In genomic region chr7:100705341-100705752, GRCh38 we compare ENCODE assay signal across 8 cellular contexts. TPM values are rescaled to one million over a fixed set of nuclear protein-coding genes. Genes with fewer than 3 reads are reported as not detected.
DNase-seq lines count a peak whose midpoint lies in the region; ATAC-seq lines count a peak whose summit lies in the region.

No MANE protein-coding gene starts in this region.

- no peaks in the 10 kb centered on the region for H3K9me3 ChIP-seq in endocrine pancreas (ENCODE audit: control insufficient read depth, low read length)

- H3K4me1 ChIP-seq in endocrine pancreas (ENCODE audit: control insufficient read depth, insufficient read depth, low read length) = no peaks in the 10 kb centered on the region

- no peak overlapping the region for H3K4me3 ChIP-seq in endocrine pancreas (ENCODE audit: control insufficient read depth, insufficient read depth, low read length)

- peak overlapping the region; percentile 65 for H3K9ac ChIP-seq in endocrine pancreas (ENCODE audit: control insufficient read depth, insufficient read depth, low read length)

- ATAC-seq in GM19043 (IDR thresholded peaks at IDR 0.05; ENCODE audit: low read depth, unreplicated experiment) = peak; percentile 48
- ATAC-seq in HG03354 (IDR thresholded peaks at IDR 0.05; ENCODE audit: poor library complexity, severe bottlenecking, unreplicated experiment) = peak; percentile 72

- no peaks in the 10 kb centered on the region for H3K36me3 ChIP-seq in endocrine pancreas (ENCODE audit: control insufficient read depth, insufficient read depth, low read length)

- H3K27me3 ChIP-seq in endocrine pancreas (ENCODE audit: control insufficient read depth, insufficient read depth, low read length) = no peaks in the 10 kb centered on the region

- DNase-seq in C1 segment of cervical spinal cord (lab: John Stamatoyannopoulos, UW) (peak in 13 of 14 donors; percentile 32 to 85 (median 68)), NCI-H774 (lab: John Stamatoyannopoulos, UW) (peak; percentile 53), mesenteric fat pad (ENCODE audit: low spot score) (peak; percentile 94)
- DNase-seq in activated CD8-positive, alpha-beta memory T cell treated with anti-CD3 and anti-CD28 coated beads for 48 hours (ENCODE audit: low read depth in 2 of 3, low spot score in 2 of 3) = peak; percentile 63 to 91 (median 84)
- DNase-seq in stimulated activated CD8-positive, alpha-beta memory T cell treated with anti-CD3 and anti-CD28 coated beads, Interleukin-15, amount 100 ng/mL, for 48 hours (ENCODE audit: low read depth in 2 of 2) = peak; percentile 72

RNA-seq across cellular contexts. Expression of gene POP7, which starts 0.6 kb away (rescaled TPM):
- total RNA-seq in mesenteric fat pad = 25.9 TPM

RNA-seq across cellular contexts. Expression of gene GIGYF1, which starts 11.3 kb away (rescaled TPM):
- 31.9 TPM for total RNA-seq in mesenteric fat pad

RNA-seq across cellular contexts. Expression of gene EPO, which starts 14.9 kb away (rescaled TPM):
- total RNA-seq in mesenteric fat pad = not detected

RNA-seq across cellular contexts. Expression of gene ZAN, which starts 28.0 kb away (rescaled TPM):
- not detected for total RNA-seq in mesenteric fat pad

RNA-seq across cellular contexts. Expression of gene GNB2, which starts 31.8 kb away (rescaled TPM):
- 243 TPM for total RNA-seq in mesenteric fat pad
